Comparison of ENCODE assay signal across 1 cellular context in the genomic region with DNA sequence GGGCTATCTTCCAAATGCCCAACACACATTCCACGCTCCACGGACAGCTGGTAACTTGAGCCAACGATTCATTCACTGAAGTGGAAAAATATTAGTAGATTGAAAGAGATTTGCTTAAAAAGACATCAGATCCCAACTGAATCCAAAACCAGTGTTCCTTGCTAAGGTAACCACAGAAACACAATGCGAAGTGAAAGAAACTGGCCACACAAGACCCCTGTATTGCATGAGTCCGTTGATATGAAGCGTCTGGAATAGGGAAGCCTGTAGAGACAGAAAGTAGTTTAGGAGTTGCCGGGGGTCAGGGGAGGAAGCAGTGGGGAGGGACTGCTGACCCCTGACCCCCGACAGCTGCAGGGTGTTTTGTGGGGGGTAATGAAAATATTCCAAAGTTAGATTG.
TF ChIP-seq lines count a peak whose summit lies in the region.

No MANE protein-coding gene starts in this region.

TF ChIP-seq in HepG2, 621 proteins besides CTCF, POLR2A, EP300 and RAD21:
- TF ChIP-seq POLR2AphosphoS2 (IDR thresholded peaks at IDR 0.05; ENCODE audit: low read depth, low read length) (0 out of 2 replicates have a peak, but pooled peaks have one; percentile 75), NR2F1 (CRISPR knock-in tag; IDR thresholded peaks at IDR 0.05) (0 out of 4 replicates have a peak, but pooled peaks of 1 of the 2 experiments have one; percentile 31), CBX5 (CRISPR knock-in tag; IDR thresholded peaks at IDR 0.05; ENCODE audit: borderline replicate concordance) (no peak)
